Comparison of ENCODE assay signal across 11 cellular contexts in genomic region chr7:126780993-126781392, GRCh38.
DNase-seq lines count a peak whose midpoint lies in the region; ATAC-seq lines count a peak whose summit lies in the region.
"Had no signal": no experiment of that assay in that cellular context is flagged by ENCODE, and none has a peak within 500 bp of the region (broad histone marks: within the 10 kb centered on the region; RNA-seq: fewer than 3 reads in every experiment).

No MANE protein-coding gene starts in this region.

- DNase-seq in NCI-H2029 (lab: John Stamatoyannopoulos, UW) (peak; percentile 16), NCI-H510A treated with DMSO at 0.1 percent for 48 hours (lab: John Stamatoyannopoulos, UW) (no peak), activated T-cell treated with anti-CD3 and anti-CD28 coated beads for 4 hours (no peak), inferior parietal cortex (ENCODE audit: extremely low spot score) (no peak)
- DNase-seq in stimulated activated CD4-positive, alpha-beta T cell treated with anti-CD3 and anti-CD28 coated beads, Interleukin-4, amount 100 ng/mL, for 1 hour: no peak
- DNase-seq: PC-9; stimulated activated CD8-positive, alpha-beta memory T cell treated with anti-CD3 and anti-CD28 coated beads, Interleukin-4, amount 100 ng/mL, for 48 hours had no signal

- ATAC-seq in GM18520 (IDR thresholded peaks at IDR 0.05; ENCODE audit: unreplicated experiment): peak; percentile 93
- peak; percentile 96 for ATAC-seq in GM21360 (IDR thresholded peaks at IDR 0.05; ENCODE audit: unreplicated experiment)
- peak; percentile 68 for ATAC-seq in HG02943 (IDR thresholded peaks at IDR 0.05; ENCODE audit: low read depth, unreplicated experiment)
- ATAC-seq: left lung had no signal
